Comparison of ENCODE assay signal across 8 cellular contexts in genomic region chr16:13957197-13958078, GRCh38. TPM values are rescaled to one million over a fixed set of nuclear protein-coding genes. Genes with fewer than 3 reads are reported as not detected.
A peak's percentile ranks its signal among the peaks of the same experiment; 100 is the strongest.
DNase-seq lines count a peak whose midpoint lies in the region; ATAC-seq and TF ChIP-seq lines count a peak whose summit lies in the region.

No MANE protein-coding gene starts in this region.

- no peaks in the 10 kb centered on the region for H3K27me3 ChIP-seq in left lung

- H3K9me3 ChIP-seq in left lung: no peaks in the 10 kb centered on the region

- ATAC-seq in GM19468 (IDR thresholded peaks at IDR 0.05; ENCODE audit: extremely low read depth, unreplicated experiment): peak; percentile 49
- ATAC-seq in HG03571 (IDR thresholded peaks at IDR 0.05; ENCODE audit: unreplicated experiment): peak; percentile 77
- ATAC-seq in left lung: peak; percentile 92

- no peak for TF ChIP-seq CTCF in left lung (IDR thresholded peaks at IDR 0.05)

- intact Hi-C loops in left lung (cut with DNase I): no loop called here

- H3K27ac ChIP-seq in caudate nucleus (ENCODE audit: low read depth, low read length) (peak overlapping the region; percentile 91), left lung (peak overlapping the region; percentile 88)

- no peaks in the 10 kb centered on the region for H3K36me3 ChIP-seq in left lung

- DNase-seq in ELR (ENCODE audit: low read depth) (peak; percentile 95), OCI-M1 (lab: John Stamatoyannopoulos, UW) (peak; percentile 78), caudate nucleus (lab: John Stamatoyannopoulos, UW) (peak in 46 of 61 donors; percentile 7 to 82 (median 44)), left lung (peak; percentile 77 to 83), stromal cell of bone marrow (ENCODE audit: low read depth) (peak; percentile 83), GDM1 (lab: John Stamatoyannopoulos, UW) (no peak)

- peak overlapping the region in 1 of 2 donors; percentile 15 for H3K4me3 ChIP-seq in left lung

- peaks cover 8 to 28% of the 10 kb centered on the region in 2 donors for H3K4me1 ChIP-seq in left lung

RNA-seq across cellular contexts. Expression of gene ERCC4, which starts 37.5 kb away (rescaled TPM):
- total RNA-seq in left lung: 10 to 100 TPM; 10.7 to 11.8 TPM
